In genomic region chr17:8125196-8125946, GRCh38 we compare ENCODE assay signal across 8 cellular contexts. TPM values are rescaled to one million over a fixed set of nuclear protein-coding genes. Genes with fewer than 3 reads are reported as not detected.
DNase-seq lines count a peak whose midpoint lies in the region; ATAC-seq and TF ChIP-seq lines count a peak whose summit lies in the region.

No MANE protein-coding gene starts in this region.

- TF ChIP-seq RAD21 in Ishikawa (IDR thresholded peaks at IDR 0.05; ENCODE audit: low read depth): no peak

- peaks cover 10% of the 10 kb centered on the region for H3F3A ChIP-seq in SU-DHL-6 (ENCODE audit: insufficient read depth)

- H3K4me3 ChIP-seq in SU-DHL-6 (ENCODE audit: insufficient read depth, low read length, poor library complexity, severe bottlenecking) (peak overlapping the region; percentile 57), cardiac muscle cell (peak overlapping the region; percentile 64), parathyroid adenoma (ENCODE audit: low read depth, low read length) (peak overlapping the region; percentile 80), tibial nerve (peak overlapping the region; percentile 46 to 86 (median 57))

- H3K9ac ChIP-seq in SU-DHL-6 (ENCODE audit: low read length) (peak overlapping the region; percentile 50), parathyroid adenoma (no peak overlapping the region)

- no peaks in the 10 kb centered on the region for H3K9me3 ChIP-seq in SU-DHL-6 (ENCODE audit: insufficient read depth, low read length)
- H3K9me3 ChIP-seq in cardiac muscle cell (ENCODE audit: low read depth): no peaks in the 10 kb centered on the region
- no peaks in the 10 kb centered on the region for H3K9me3 ChIP-seq in parathyroid adenoma (ENCODE audit: control insufficient read depth, low read length)
- H3K9me3 ChIP-seq in tibial nerve: no peaks in the 10 kb centered on the region

- peaks cover 4% of the 10 kb centered on the region for H3K4me1 ChIP-seq in cardiac muscle cell (ENCODE audit: low read depth)
- H3K4me1 ChIP-seq in parathyroid adenoma: peaks cover 36% of the 10 kb centered on the region
- H3K4me1 ChIP-seq in tibial nerve: peaks cover 4 to 62% (median 48%) of the 10 kb centered on the region in 4 donors

- TF ChIP-seq POLR2A in tibial nerve (IDR thresholded peaks at IDR 0.05): no peak

- H3K36me3 ChIP-seq in SU-DHL-6 (ENCODE audit: low read length) (no peaks in the 10 kb centered on the region), cardiac muscle cell (no peaks in the 10 kb centered on the region), parathyroid adenoma (ENCODE audit: control insufficient read depth, insufficient read depth, low read length) (no peaks in the 10 kb centered on the region), tibial nerve (no peaks in the 10 kb centered on the region)

- H3K4me2 ChIP-seq in SU-DHL-6 (ENCODE audit: low read depth, low read length, poor library complexity, severe bottlenecking) (peak overlapping the region; percentile 64), parathyroid adenoma (ENCODE audit: low read length) (peak overlapping the region; percentile 82)

- H3K27me3 ChIP-seq in SU-DHL-6 (ENCODE audit: low read length): no peaks in the 10 kb centered on the region
- H3K27me3 ChIP-seq in cardiac muscle cell: peaks cover 37% of the 10 kb centered on the region
- peaks cover 2% of the 10 kb centered on the region for H3K27me3 ChIP-seq in parathyroid adenoma (ENCODE audit: control insufficient read depth, insufficient read depth, low read length)
- no peaks in the 10 kb centered on the region for H3K27me3 ChIP-seq in tibial nerve

- H3K27ac Mint-ChIP-seq in activated naive CD4-positive, alpha-beta T cell treated with anti-CD3 and anti-CD28 coated beads, Interleukin-2, amount 50 U/mL, for 72 hours: peak overlapping the region; percentile 99 to 100

- peak; percentile 92 for DNase-seq in DMS53 (lab: John Stamatoyannopoulos, UW)
- peak; percentile 88 to 95 for DNase-seq in activated naive CD4-positive, alpha-beta T cell treated with anti-CD3 and anti-CD28 coated beads, Interleukin-2, amount 50 U/mL, for 72 hours (ENCODE audit: low spot score in 2 of 2)
- DNase-seq in cardiac muscle cell (ENCODE audit: low read depth in 1 of 2, low spot score in 1 of 2): peak; percentile 70 to 72
- peak; percentile 89 to 97 for DNase-seq in tibial nerve (ENCODE audit: low spot score in 2 of 2)
- no peak for DNase-seq in NCI-H2107 treated with DMSO at 0.1 percent for 48 hours (lab: John Stamatoyannopoulos, UW; ENCODE audit: unreplicated experiment)

- TF ChIP-seq CTCF in SU-DHL-6 (IDR thresholded peaks at IDR 0.05; ENCODE audit: insufficient read depth, low read length, poor library complexity, severe bottlenecking) (no peak), cardiac muscle cell (IDR thresholded peaks at IDR 0.05; ENCODE audit: low read depth, low read length) (no peak), parathyroid adenoma (IDR thresholded peaks at IDR 0.05) (no peak), tibial nerve (IDR thresholded peaks at IDR 0.05) (peak in 1 of 5 experiments; percentile 11)

- no peak for TF ChIP-seq EP300 in Ishikawa (IDR thresholded peaks at IDR 0.05; ENCODE audit: borderline replicate concordance)
- TF ChIP-seq EP300 in tibial nerve (IDR thresholded peaks at IDR 0.05): peak; percentile 45 to 63

- 1 to 3% methylated on average over 24 to 34 of the region's 40 CpGs for WGBS in tibial nerve, 2 donors

- H2AFZ ChIP-seq in SU-DHL-6 (ENCODE audit: low read depth, low read length, severe bottlenecking): no peak overlapping the region
- H2AFZ ChIP-seq in parathyroid adenoma: peak overlapping the region; percentile 81

- H3K27ac ChIP-seq in SU-DHL-6 (ENCODE audit: low read depth, low read length) (no peak overlapping the region), cardiac muscle cell (no peak overlapping the region), parathyroid adenoma (no peak overlapping the region), tibial nerve (peak overlapping the region; percentile 61 to 94 (median 73))

- peak; percentile 33 to 49 for ATAC-seq in activated naive CD4-positive, alpha-beta T cell treated with anti-CD3 and anti-CD28 coated beads, Interleukin-2, amount 50 U/mL, for 72 hours

- H3K9me2 ChIP-seq in SU-DHL-6 (replicated peaks; ENCODE audit: insufficient read depth, low read length): no peaks in the 10 kb centered on the region

- H3K79me2 ChIP-seq in SU-DHL-6 (ENCODE audit: insufficient read depth, low read length) (no peaks in the 10 kb centered on the region), parathyroid adenoma (no peaks in the 10 kb centered on the region)

- H3K9me3 Mint-ChIP-seq in activated naive CD4-positive, alpha-beta T cell treated with anti-CD3 and anti-CD28 coated beads, Interleukin-2, amount 50 U/mL, for 72 hours: no peaks in the 10 kb centered on the region

- H4K20me1 ChIP-seq in SU-DHL-6 (ENCODE audit: low read depth, low read length): no peaks in the 10 kb centered on the region

- H3K36me3 Mint-ChIP-seq in activated naive CD4-positive, alpha-beta T cell treated with anti-CD3 and anti-CD28 coated beads, Interleukin-2, amount 50 U/mL, for 72 hours: peaks cover 8 to 19% of the 10 kb centered on the region in 2 donors

TF ChIP-seq in Ishikawa, 13 proteins besides CTCF, POLR2A, EP300 and RAD21 (continues in another document):
- TF ChIP-seq TCF12 (IDR thresholded peaks at IDR 0.05; ENCODE audit: low read depth) (0 out of 2 replicates have a peak, but pooled peaks have one; percentile 32), EGR1 (IDR thresholded peaks at IDR 0.05) (no peak), REST (IDR thresholded peaks at IDR 0.05; ENCODE audit: low read depth) (no peak), YY1 (IDR thresholded peaks at IDR 0.05; ENCODE audit: low read depth) (0 out of 2 replicates have a peak, but pooled peaks have one; percentile 47), TEAD4 (IDR thresholded peaks at IDR 0.05) (peak; percentile 93), CEBPB (IDR thresholded peaks at IDR 0.05) (0 out of 2 replicates have a peak, but pooled peaks have one; percentile 30), MAX (IDR thresholded peaks at IDR 0.05) (no peak), CREB1 (IDR thresholded peaks at IDR 0.05; ENCODE audit: low read depth) (no peak), FOXM1 (IDR thresholded peaks at IDR 0.05; ENCODE audit: borderline replicate concordance, low read depth) (no peak), ZBTB7A (IDR thresholded peaks at IDR 0.05; ENCODE audit: low read depth) (no peak), TAF1 (IDR thresholded peaks at IDR 0.05; ENCODE audit: low read depth) (no peak)

RNA-seq across cellular contexts. Expression of gene HES7, which starts 1.5 kb away (rescaled TPM):
- total RNA-seq in activated naive CD4-positive, alpha-beta T cell treated with anti-CD3 and anti-CD28 coated beads, Interleukin-2, amount 50 U/mL, for 72 hours: 10 to 100 TPM in 1 of 2 donors, 1 to 10 TPM in 1; 7.5 to 10.7 TPM
- total RNA-seq in cardiac muscle cell (0.32 and 6.2 TPM in 2 replicates), tibial nerve (1 to 10 TPM in 1 of 4 donors, not detected in 3; 2.1 TPM)
- 1.1 and 1.5 TPM in 2 replicates for polyA plus RNA-seq in cardiac muscle cell

RNA-seq across cellular contexts. Expression of gene ALOXE3, which starts 7.1 kb away (rescaled TPM):
- total RNA-seq in activated naive CD4-positive, alpha-beta T cell treated with anti-CD3 and anti-CD28 coated beads, Interleukin-2, amount 50 U/mL, for 72 hours: under 1 TPM in 1 of 2 donors, not detected in 1; 0.23 TPM
- total RNA-seq in cardiac muscle cell (not detected in 2 replicates), tibial nerve (not detected)
- 0.10 TPM in 1 of 2 replicates, not detected in the other for polyA plus RNA-seq in cardiac muscle cell

RNA-seq across cellular contexts. Expression of gene PER1, which starts 26.8 kb away (rescaled TPM):
- total RNA-seq in activated naive CD4-positive, alpha-beta T cell treated with anti-CD3 and anti-CD28 coated beads, Interleukin-2, amount 50 U/mL, for 72 hours: 100 to 1,000 TPM in 1 of 2 donors, 10 to 100 TPM in 1; 80.9 to 294 TPM
- 42.3 and 51.9 TPM in 2 replicates for total RNA-seq in cardiac muscle cell
- polyA plus RNA-seq in cardiac muscle cell: 28.2 and 47.7 TPM in 2 replicates
- 100 to 1,000 TPM; 157 to 328 (median 204) TPM for total RNA-seq in tibial nerve

RNA-seq across cellular contexts. Expression of gene VAMP2, which starts 37.4 kb away (rescaled TPM):
- 10 to 100 TPM; 43.6 to 85.6 TPM for total RNA-seq in activated naive CD4-positive, alpha-beta T cell treated with anti-CD3 and anti-CD28 coated beads, Interleukin-2, amount 50 U/mL, for 72 hours
- total RNA-seq in cardiac muscle cell (22.5 and 35.7 TPM in 2 replicates), tibial nerve (10 to 100 TPM; 48.0 to 72.1 (median 59.0) TPM)
- polyA plus RNA-seq in cardiac muscle cell: 102 and 118 TPM in 2 replicates

RNA-seq across cellular contexts. Expression of gene ALOX12B, which starts 37.9 kb away (rescaled TPM):
- total RNA-seq in activated naive CD4-positive, alpha-beta T cell treated with anti-CD3 and anti-CD28 coated beads, Interleukin-2, amount 50 U/mL, for 72 hours: 1 to 10 TPM; 1.5 to 3.2 TPM
- total RNA-seq in cardiac muscle cell: 0.42 and 1.6 TPM in 2 replicates
- polyA plus RNA-seq in cardiac muscle cell: 2.1 and 2.3 TPM in 2 replicates
- total RNA-seq in tibial nerve: not detected

Comparison
In these comparisons a context has a peak if more than half of its experiments do, and no peak if none do; other contexts are left out.
1. H3K27ac ChIP-seq: peak in tibial nerve (4 of 4); none in SU-DHL-6 (single experiment), cardiac muscle cell (single experiment) and parathyroid adenoma (single experiment).
2. Peak in every context shown above with its lines, with median percentiles within 50 percentile points of each other: H3K4me3 ChIP-seq.